1 cellular context compared by ENCODE assay signal in the genomic region with DNA sequence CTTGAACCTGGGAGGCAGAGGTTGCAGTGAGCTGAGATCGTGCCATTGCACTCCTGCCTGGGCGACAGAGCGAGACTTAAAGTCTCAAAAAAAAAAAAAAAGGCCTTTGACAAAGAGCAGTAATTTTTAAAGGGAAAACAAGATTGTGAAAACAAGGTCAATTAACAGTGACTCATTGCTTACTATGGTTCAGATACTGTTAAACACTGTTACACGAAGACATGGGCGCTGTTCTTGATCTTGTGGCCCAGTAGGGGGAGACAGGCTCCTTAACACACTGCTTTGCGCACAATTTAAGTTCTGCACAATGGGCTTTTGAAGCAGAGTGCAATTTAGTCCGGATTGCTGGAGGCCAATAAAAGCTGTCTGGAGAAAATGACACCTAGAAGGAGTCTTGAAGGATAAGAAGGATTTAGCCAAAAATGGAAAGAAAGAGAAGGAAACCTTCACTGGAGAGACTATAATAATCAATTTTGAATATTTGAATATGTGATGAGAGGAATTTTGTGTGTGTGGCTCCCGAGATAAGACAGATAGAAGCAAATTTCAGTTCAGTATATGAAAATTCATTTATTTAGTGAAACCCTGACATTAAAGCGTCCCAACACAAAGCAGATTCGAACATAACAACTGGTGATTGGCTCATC.
A peak's percentile ranks its signal among the peaks of the same experiment; 100 is the strongest.
TF ChIP-seq lines count a peak whose summit lies in the region.

No MANE protein-coding gene starts in this region.

TF ChIP-seq in K562, 482 proteins besides CTCF, POLR2A, EP300 and RAD21 (continued from another document and continues in another):
- TF ChIP-seq, protein P1, sequence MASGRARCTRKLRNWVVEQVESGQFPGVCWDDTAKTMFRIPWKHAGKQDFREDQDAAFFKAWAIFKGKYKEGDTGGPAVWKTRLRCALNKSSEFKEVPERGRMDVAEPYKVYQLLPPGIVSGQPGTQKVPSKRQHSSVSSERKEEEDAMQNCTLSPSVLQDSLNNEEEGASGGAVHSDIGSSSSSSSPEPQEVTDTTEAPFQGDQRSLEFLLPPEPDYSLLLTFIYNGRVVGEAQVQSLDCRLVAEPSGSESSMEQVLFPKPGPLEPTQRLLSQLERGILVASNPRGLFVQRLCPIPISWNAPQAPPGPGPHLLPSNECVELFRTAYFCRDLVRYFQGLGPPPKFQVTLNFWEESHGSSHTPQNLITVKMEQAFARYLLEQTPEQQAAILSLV (tag; IDR thresholded peaks at IDR 0.05), result no peak
- TF ChIP-seq L3MBTL2 (IDR thresholded peaks at IDR 0.05) (peak; percentile 59), KAT8 (IDR thresholded peaks at IDR 0.05; ENCODE audit: low read depth) (no peak), U2AF1 (optimal IDR thresholded peaks at IDR 0.05; ENCODE audit: low read depth, low read length) (no peak), ZEB2 (IDR thresholded peaks at IDR 0.05) (peak; percentile 55; the same call in 1 of the 2 replicates), GTF2A2 (tag; IDR thresholded peaks at IDR 0.05) (no peak), RCOR1 (IDR thresholded peaks at IDR 0.05; ENCODE audit: borderline replicate concordance in 1 of 2, low read depth in 2 of 2, low read length in 2 of 2) (peak in 1 of 2 experiments; percentile 62; a peak in 1 of 4 replicates), NBN (IDR thresholded peaks at IDR 0.05; ENCODE audit: low read depth) (peak; percentile 84), KDM2B (CRISPR knock-in tag; IDR thresholded peaks at IDR 0.05) (no peak), RBFOX2 (IDR thresholded peaks at IDR 0.05; ENCODE audit: low read depth, low read length) (no peak), HMGN3 (IDR thresholded peaks at IDR 0.05; ENCODE audit: borderline replicate concordance, extremely low read depth, insufficient read length, low read depth, low read length) (no peak), ARHGAP35 (IDR thresholded peaks at IDR 0.05; ENCODE audit: partially characterized antibody) (no peak), ZNF79 (CRISPR knock-in tag; IDR thresholded peaks at IDR 0.05; ENCODE audit: low read depth) (no peak), YY1 (IDR thresholded peaks at IDR 0.05; ENCODE audit: borderline replicate concordance in 1 of 3, control insufficient read depth in 1 of 3, extremely low read depth in 1 of 3, insufficient read depth in 3 of 3, insufficient read length in 1 of 3, insufficient replicate concordance in 2 of 3, low read depth in 1 of 3, low read length in 2 of 3) (peak in 1 of 3 experiments; percentile 55), XRCC5 (IDR thresholded peaks at IDR 0.05; ENCODE audit: low read depth, low read length) (peak; percentile 73; the same call in 1 of the 2 replicates), ZNF778 (CRISPR knock-in tag; IDR thresholded peaks at IDR 0.05) (no peak), ZKSCAN8 (CRISPR knock-in tag; IDR thresholded peaks at IDR 0.05) (no peak), KDM5B (IDR thresholded peaks at IDR 0.05; ENCODE audit: insufficient replicate concordance, low read depth, low read length) (no peak), NONO (IDR thresholded peaks at IDR 0.05; ENCODE audit: low read depth in 2 of 2, low read length in 1 of 2) (no peak), RBM17 (IDR thresholded peaks at IDR 0.05; ENCODE audit: borderline replicate concordance, low read depth, low read length) (no peak), SPI1 (IDR thresholded peaks at IDR 0.05; ENCODE audit: borderline replicate concordance, low read depth, low read length) (no peak), E2F3 (CRISPR knock-in tag; IDR thresholded peaks at IDR 0.05) (no peak), ZKSCAN3 (CRISPR knock-in tag; IDR thresholded peaks at IDR 0.05) (no peak), NFIX (CRISPR knock-in tag; IDR thresholded peaks at IDR 0.05; ENCODE audit: low read depth) (no peak), ZNF174 (CRISPR knock-in tag; IDR thresholded peaks at IDR 0.05) (no peak), PML (IDR thresholded peaks at IDR 0.05; ENCODE audit: low read length) (0 out of 2 replicates have a peak, but pooled peaks have one; percentile 14), MECOM (CRISPR knock-in tag; IDR thresholded peaks at IDR 0.05) (no peak), ZNF311 (CRISPR knock-in tag; IDR thresholded peaks at IDR 0.05) (no peak), ZNF124 (CRISPR knock-in tag; IDR thresholded peaks at IDR 0.05) (no peak), CBX5 (IDR thresholded peaks at IDR 0.05; ENCODE audit: borderline replicate concordance, low read depth) (no peak), DMBX1 (CRISPR knock-in tag; IDR thresholded peaks at IDR 0.05; ENCODE audit: borderline replicate concordance) (no peak), SP1 (CRISPR knock-in tag; IDR thresholded peaks at IDR 0.05) (no peak), MCM5 (IDR thresholded peaks at IDR 0.05; ENCODE audit: low read depth) (no peak), EHMT2 (IDR thresholded peaks at IDR 0.05) (0 out of 2 replicates have a peak, but pooled peaks have one; percentile 46), ARID2 (IDR thresholded peaks at IDR 0.05) (peak; percentile 77), KAT7 (CRISPR knock-in tag; IDR thresholded peaks at IDR 0.05; ENCODE audit: borderline replicate concordance) (no peak), YBX1 (IDR thresholded peaks at IDR 0.05) (no peak), BRCA1 (IDR thresholded peaks at IDR 0.05) (no peak), BRCA1 (CRISPR knock-in tag; IDR thresholded peaks at IDR 0.05) (no peak), ZFX (CRISPR knock-in tag; IDR thresholded peaks at IDR 0.05) (no peak), NEUROD1 (IDR thresholded peaks at IDR 0.05; ENCODE audit: borderline replicate concordance, low read depth, low read length, partially characterized antibody) (no peak), HIVEP1 (CRISPR knock-in tag; IDR thresholded peaks at IDR 0.05) (no peak), TAL1 (IDR thresholded peaks at IDR 0.05) (0 out of 2 replicates have a peak, but pooled peaks have one; percentile 12), MEF2D (tag; conservative IDR thresholded peaks at IDR 0.05; ENCODE audit: low read depth) (no peak), MTA2 (IDR thresholded peaks at IDR 0.05; ENCODE audit: low read depth) (no peak), ZNF785 (CRISPR knock-in tag; IDR thresholded peaks at IDR 0.05) (no peak), ZNF561 (CRISPR knock-in tag; conservative IDR thresholded peaks at IDR 0.05) (no peak)
- TF ChIP-seq, protein P2, sequence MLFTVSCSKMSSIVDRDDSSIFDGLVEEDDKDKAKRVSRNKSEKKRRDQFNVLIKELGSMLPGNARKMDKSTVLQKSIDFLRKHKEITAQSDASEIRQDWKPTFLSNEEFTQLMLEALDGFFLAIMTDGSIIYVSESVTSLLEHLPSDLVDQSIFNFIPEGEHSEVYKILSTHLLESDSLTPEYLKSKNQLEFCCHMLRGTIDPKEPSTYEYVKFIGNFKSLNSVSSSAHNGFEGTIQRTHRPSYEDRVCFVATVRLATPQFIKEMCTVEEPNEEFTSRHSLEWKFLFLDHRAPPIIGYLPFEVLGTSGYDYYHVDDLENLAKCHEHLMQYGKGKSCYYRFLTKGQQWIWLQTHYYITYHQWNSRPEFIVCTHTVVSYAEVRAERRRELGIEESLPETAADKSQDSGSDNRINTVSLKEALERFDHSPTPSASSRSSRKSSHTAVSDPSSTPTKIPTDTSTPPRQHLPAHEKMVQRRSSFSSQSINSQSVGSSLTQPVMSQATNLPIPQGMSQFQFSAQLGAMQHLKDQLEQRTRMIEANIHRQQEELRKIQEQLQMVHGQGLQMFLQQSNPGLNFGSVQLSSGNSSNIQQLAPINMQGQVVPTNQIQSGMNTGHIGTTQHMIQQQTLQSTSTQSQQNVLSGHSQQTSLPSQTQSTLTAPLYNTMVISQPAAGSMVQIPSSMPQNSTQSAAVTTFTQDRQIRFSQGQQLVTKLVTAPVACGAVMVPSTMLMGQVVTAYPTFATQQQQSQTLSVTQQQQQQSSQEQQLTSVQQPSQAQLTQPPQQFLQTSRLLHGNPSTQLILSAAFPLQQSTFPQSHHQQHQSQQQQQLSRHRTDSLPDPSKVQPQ (CRISPR knock-in tag; IDR thresholded peaks at IDR 0.05; ENCODE audit: borderline replicate concordance), result no peak
- TF ChIP-seq, protein P3, sequence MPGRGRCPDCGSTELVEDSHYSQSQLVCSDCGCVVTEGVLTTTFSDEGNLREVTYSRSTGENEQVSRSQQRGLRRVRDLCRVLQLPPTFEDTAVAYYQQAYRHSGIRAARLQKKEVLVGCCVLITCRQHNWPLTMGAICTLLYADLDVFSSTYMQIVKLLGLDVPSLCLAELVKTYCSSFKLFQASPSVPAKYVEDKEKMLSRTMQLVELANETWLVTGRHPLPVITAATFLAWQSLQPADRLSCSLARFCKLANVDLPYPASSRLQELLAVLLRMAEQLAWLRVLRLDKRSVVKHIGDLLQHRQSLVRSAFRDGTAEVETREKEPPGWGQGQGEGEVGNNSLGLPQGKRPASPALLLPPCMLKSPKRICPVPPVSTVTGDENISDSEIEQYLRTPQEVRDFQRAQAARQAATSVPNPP (IDR thresholded peaks at IDR 0.05; ENCODE audit: borderline replicate concordance, insufficient read depth, insufficient read length), result no peak
- TF ChIP-seq, protein P4, sequence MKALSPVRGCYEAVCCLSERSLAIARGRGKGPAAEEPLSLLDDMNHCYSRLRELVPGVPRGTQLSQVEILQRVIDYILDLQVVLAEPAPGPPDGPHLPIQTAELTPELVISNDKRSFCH (CRISPR knock-in tag; IDR thresholded peaks at IDR 0.05), result no peak
- TF ChIP-seq, protein P4 (tag; IDR thresholded peaks at IDR 0.05), result no peak
- TF ChIP-seq, protein P5, sequence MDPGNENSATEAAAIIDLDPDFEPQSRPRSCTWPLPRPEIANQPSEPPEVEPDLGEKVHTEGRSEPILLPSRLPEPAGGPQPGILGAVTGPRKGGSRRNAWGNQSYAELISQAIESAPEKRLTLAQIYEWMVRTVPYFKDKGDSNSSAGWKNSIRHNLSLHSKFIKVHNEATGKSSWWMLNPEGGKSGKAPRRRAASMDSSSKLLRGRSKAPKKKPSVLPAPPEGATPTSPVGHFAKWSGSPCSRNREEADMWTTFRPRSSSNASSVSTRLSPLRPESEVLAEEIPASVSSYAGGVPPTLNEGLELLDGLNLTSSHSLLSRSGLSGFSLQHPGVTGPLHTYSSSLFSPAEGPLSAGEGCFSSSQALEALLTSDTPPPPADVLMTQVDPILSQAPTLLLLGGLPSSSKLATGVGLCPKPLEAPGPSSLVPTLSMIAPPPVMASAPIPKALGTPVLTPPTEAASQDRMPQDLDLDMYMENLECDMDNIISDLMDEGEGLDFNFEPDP (CRISPR knock-in tag; IDR thresholded peaks at IDR 0.05), result no peak
- TF ChIP-seq, protein P6, sequence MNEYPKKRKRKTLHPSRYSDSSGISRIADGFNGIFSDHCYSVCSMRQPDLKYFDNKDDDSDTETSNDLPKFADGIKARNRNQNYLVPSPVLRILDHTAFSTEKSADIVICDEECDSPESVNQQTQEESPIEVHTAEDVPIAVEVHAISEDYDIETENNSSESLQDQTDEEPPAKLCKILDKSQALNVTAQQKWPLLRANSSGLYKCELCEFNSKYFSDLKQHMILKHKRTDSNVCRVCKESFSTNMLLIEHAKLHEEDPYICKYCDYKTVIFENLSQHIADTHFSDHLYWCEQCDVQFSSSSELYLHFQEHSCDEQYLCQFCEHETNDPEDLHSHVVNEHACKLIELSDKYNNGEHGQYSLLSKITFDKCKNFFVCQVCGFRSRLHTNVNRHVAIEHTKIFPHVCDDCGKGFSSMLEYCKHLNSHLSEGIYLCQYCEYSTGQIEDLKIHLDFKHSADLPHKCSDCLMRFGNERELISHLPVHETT (CRISPR knock-in tag; conservative IDR thresholded peaks at IDR 0.05 in 1 of 2, IDR thresholded peaks at IDR 0.05 in 1 of 2), result no peak
- TF ChIP-seq, protein P7, sequence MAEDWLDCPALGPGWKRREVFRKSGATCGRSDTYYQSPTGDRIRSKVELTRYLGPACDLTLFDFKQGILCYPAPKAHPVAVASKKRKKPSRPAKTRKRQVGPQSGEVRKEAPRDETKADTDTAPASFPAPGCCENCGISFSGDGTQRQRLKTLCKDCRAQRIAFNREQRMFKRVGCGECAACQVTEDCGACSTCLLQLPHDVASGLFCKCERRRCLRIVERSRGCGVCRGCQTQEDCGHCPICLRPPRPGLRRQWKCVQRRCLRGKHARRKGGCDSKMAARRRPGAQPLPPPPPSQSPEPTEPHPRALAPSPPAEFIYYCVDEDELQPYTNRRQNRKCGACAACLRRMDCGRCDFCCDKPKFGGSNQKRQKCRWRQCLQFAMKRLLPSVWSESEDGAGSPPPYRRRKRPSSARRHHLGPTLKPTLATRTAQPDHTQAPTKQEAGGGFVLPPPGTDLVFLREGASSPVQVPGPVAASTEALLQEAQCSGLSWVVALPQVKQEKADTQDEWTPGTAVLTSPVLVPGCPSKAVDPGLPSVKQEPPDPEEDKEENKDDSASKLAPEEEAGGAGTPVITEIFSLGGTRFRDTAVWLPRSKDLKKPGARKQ (CRISPR knock-in tag; IDR thresholded peaks at IDR 0.05), result no peak; the same call in 1 of the 2 replicates
- TF ChIP-seq, protein P8, sequence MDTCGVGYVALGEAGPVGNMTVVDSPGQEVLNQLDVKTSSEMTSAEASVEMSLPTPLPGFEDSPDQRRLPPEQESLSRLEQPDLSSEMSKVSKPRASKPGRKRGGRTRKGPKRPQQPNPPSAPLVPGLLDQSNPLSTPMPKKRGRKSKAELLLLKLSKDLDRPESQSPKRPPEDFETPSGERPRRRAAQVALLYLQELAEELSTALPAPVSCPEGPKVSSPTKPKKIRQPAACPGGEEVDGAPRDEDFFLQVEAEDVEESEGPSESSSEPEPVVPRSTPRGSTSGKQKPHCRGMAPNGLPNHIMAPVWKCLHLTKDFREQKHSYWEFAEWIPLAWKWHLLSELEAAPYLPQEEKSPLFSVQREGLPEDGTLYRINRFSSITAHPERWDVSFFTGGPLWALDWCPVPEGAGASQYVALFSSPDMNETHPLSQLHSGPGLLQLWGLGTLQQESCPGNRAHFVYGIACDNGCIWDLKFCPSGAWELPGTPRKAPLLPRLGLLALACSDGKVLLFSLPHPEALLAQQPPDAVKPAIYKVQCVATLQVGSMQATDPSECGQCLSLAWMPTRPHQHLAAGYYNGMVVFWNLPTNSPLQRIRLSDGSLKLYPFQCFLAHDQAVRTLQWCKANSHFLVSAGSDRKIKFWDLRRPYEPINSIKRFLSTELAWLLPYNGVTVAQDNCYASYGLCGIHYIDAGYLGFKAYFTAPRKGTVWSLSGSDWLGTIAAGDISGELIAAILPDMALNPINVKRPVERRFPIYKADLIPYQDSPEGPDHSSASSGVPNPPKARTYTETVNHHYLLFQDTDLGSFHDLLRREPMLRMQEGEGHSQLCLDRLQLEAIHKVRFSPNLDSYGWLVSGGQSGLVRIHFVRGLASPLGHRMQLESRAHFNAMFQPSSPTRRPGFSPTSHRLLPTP (IDR thresholded peaks at IDR 0.05; ENCODE audit: borderline replicate concordance, extremely low read depth, insufficient read length), result no peak
- TF ChIP-seq, protein P9, sequence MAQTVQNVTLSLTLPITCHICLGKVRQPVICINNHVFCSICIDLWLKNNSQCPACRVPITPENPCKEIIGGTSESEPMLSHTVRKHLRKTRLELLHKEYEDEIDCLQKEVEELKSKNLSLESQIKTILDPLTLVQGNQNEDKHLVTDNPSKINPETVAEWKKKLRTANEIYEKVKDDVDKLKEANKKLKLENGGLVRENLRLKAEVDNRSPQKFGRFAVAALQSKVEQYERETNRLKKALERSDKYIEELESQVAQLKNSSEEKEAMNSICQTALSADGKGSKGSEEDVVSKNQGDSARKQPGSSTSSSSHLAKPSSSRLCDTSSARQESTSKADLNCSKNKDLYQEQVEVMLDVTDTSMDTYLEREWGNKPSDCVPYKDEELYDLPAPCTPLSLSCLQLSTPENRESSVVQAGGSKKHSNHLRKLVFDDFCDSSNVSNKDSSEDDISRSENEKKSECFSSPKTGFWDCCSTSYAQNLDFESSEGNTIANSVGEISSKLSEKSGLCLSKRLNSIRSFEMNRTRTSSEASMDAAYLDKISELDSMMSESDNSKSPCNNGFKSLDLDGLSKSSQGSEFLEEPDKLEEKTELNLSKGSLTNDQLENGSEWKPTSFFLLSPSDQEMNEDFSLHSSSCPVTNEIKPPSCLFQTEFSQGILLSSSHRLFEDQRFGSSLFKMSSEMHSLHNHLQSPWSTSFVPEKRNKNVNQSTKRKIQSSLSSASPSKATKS (CRISPR knock-in tag; IDR thresholded peaks at IDR 0.05), result no peak
